Comparison of ENCODE assay signal across 15 cellular contexts in genomic region chr17:28550858-28551257, GRCh38. TPM values are rescaled to one million over a fixed set of nuclear protein-coding genes. Genes with fewer than 3 reads are reported as not detected.
DNase-seq lines count a peak whose midpoint lies in the region; ATAC-seq and TF ChIP-seq lines count a peak whose summit lies in the region.
"Had no signal": no experiment of that assay in that cellular context is flagged by ENCODE, and none has a peak within 500 bp of the region (broad histone marks: within the 10 kb centered on the region; RNA-seq: fewer than 3 reads in every experiment).

No MANE protein-coding gene starts in this region.

- no peak overlapping the region for H3K27ac ChIP-seq in GM23338 (ENCODE audit: low read depth)
- no peak overlapping the region for H3K27ac ChIP-seq in caudate nucleus (ENCODE audit: low read depth, low read length)

- no peak overlapping the region for H2AFZ ChIP-seq in GM23338

- no peaks in the 10 kb centered on the region for H3K27me3 ChIP-seq in GM23338 (ENCODE audit: insufficient read depth)

- no peak for ATAC-seq in GM23338
- ATAC-seq in activated T-helper 17 cell treated with anti-CD3 and anti-CD28 coated beads, Interleukin-2, amount 50 U/mL, for 72 hours (replicated peaks): no peak
- ATAC-seq in mucosa of descending colon: no peak
- ATAC-seq in HG03378 (IDR thresholded peaks at IDR 0.05; ENCODE audit: unreplicated experiment): no peak

- no peaks in the 10 kb centered on the region for H3K9me3 ChIP-seq in mucosa of descending colon

- H3K36me3 ChIP-seq in GM23338 (ENCODE audit: insufficient read depth) (peaks cover 8% of the 10 kb centered on the region; the same call in 1 of the 2 replicates), mucosa of descending colon (ENCODE audit: low read depth) (peaks cover 4% of the 10 kb centered on the region)

- no peak for TF ChIP-seq CTCF in GM23338 (conservative IDR thresholded peaks at IDR 0.05; ENCODE audit: low read depth in 2 of 2)
- TF ChIP-seq CTCF in neural crest cell (conservative IDR thresholded peaks at IDR 0.05): no peak
- no peak for TF ChIP-seq CTCF in mucosa of descending colon (IDR thresholded peaks at IDR 0.05)

- H3K9me3 Mint-ChIP-seq in activated CD4-positive, alpha-beta T cell treated with anti-CD3 and anti-CD28 coated beads, Interleukin-2, amount 10 ng/mL, durations not matched to agents 24 days and 14 days: no peaks in the 10 kb centered on the region
- no peaks in the 10 kb centered on the region; the same call in 2 of the 3 replicates for H3K9me3 Mint-ChIP-seq in GM23338
- no peaks in the 10 kb centered on the region for H3K9me3 Mint-ChIP-seq in activated T-helper 17 cell treated with anti-CD3 and anti-CD28 coated beads, Interleukin-2, amount 50 U/mL, for 72 hours
- no peaks in the 10 kb centered on the region for H3K9me3 Mint-ChIP-seq in neural crest cell

- H3K4me3 ChIP-seq in GM23338 (peak overlapping the region; percentile 92; the same call in 1 of the 2 replicates), mucosa of descending colon (no peak overlapping the region)

- intact Hi-C loops in activated CD4-positive, alpha-beta T cell treated with anti-CD3 and anti-CD28 coated beads, Interleukin-2, amount 10 ng/mL, durations not matched to agents 24 days and 14 days (cut with micrococcal nuclease): loop anchor here (5.0 kb wide), 2 partner anchors 91 to 134 kb away; no protein-coding TSS in a partner anchor
- intact Hi-C loops in mucosa of descending colon (cut with DNase I, micrococcal nuclease): no loop called here

- no peaks in the 10 kb centered on the region for H3K9me2 ChIP-seq in GM23338 (ENCODE audit: insufficient read depth)

- H3K36me3 Mint-ChIP-seq in activated CD4-positive, alpha-beta T cell treated with anti-CD3 and anti-CD28 coated beads, Interleukin-2, amount 10 ng/mL, durations not matched to agents 24 days and 14 days (ENCODE audit: low read depth): peaks cover 36% of the 10 kb centered on the region
- H3K36me3 Mint-ChIP-seq in GM23338 (ENCODE audit: low read depth): peaks cover 15% of the 10 kb centered on the region
- peaks cover 49% of the 10 kb centered on the region for H3K36me3 Mint-ChIP-seq in activated T-helper 17 cell treated with anti-CD3 and anti-CD28 coated beads, Interleukin-2, amount 50 U/mL, for 72 hours (ENCODE audit: low read depth)
- peaks cover 9% of the 10 kb centered on the region for H3K36me3 Mint-ChIP-seq in neural crest cell (ENCODE audit: low read depth)

- no peaks in the 10 kb centered on the region for H3F3A ChIP-seq in GM23338 (replicated peaks; ENCODE audit: low read depth)

- peaks cover 53% of the 10 kb centered on the region for H3K4me1 Mint-ChIP-seq in activated CD4-positive, alpha-beta T cell treated with anti-CD3 and anti-CD28 coated beads, Interleukin-2, amount 10 ng/mL, durations not matched to agents 24 days and 14 days
- H3K4me1 Mint-ChIP-seq in GM23338 (peaks cover 24% of the 10 kb centered on the region), neural crest cell (peaks cover 31% of the 10 kb centered on the region)
- peaks cover 31% of the 10 kb centered on the region for H3K4me1 Mint-ChIP-seq in activated T-helper 17 cell treated with anti-CD3 and anti-CD28 coated beads, Interleukin-2, amount 50 U/mL, for 72 hours

- no peaks in the 10 kb centered on the region for H3K27me3 Mint-ChIP-seq in activated CD4-positive, alpha-beta T cell treated with anti-CD3 and anti-CD28 coated beads, Interleukin-2, amount 10 ng/mL, durations not matched to agents 24 days and 14 days
- peaks cover 18% of the 10 kb centered on the region for H3K27me3 Mint-ChIP-seq in GM23338 (ENCODE audit: insufficient read depth, low read depth, poor library complexity)
- H3K27me3 Mint-ChIP-seq in activated T-helper 17 cell treated with anti-CD3 and anti-CD28 coated beads, Interleukin-2, amount 50 U/mL, for 72 hours: no peaks in the 10 kb centered on the region
- no peaks in the 10 kb centered on the region for H3K27me3 Mint-ChIP-seq in neural crest cell (ENCODE audit: low read depth)

- peak; percentile 65 for DNase-seq in activated CD4-positive, alpha-beta T cell treated with anti-CD3 and anti-CD28 coated beads, Interleukin-2, amount 10 ng/mL, durations not matched to agents 24 days and 14 days
- DNase-seq in activated CD4-positive, alpha-beta T cell treated with anti-CD3 and anti-CD28 coated beads, Interleukin-2, amount 50 U/mL, for 48 hours: no peak
- DNase-seq in GM23338 (ENCODE audit: low spot score): no peak
- DNase-seq in neural crest cell (ENCODE audit: low read depth, low spot score): no peak
- DNase-seq in mucosa of descending colon: no peak
- DNase-seq in caudate nucleus (lab: John Stamatoyannopoulos, UW): no peak
- DNase-seq: ACHN, EL, Kasumi-1, NCI-H2029 treated with DMSO at 0.1 percent for 48 hours had no signal

- H3K4me1 ChIP-seq in GM23338 (ENCODE audit: insufficient read depth) (peaks cover 15% of the 10 kb centered on the region; the same call in 1 of the 2 replicates), mucosa of descending colon (ENCODE audit: low read depth) (peaks cover 14% of the 10 kb centered on the region)

- peak overlapping the region; percentile 96 for H3K4me3 Mint-ChIP-seq in activated CD4-positive, alpha-beta T cell treated with anti-CD3 and anti-CD28 coated beads, Interleukin-2, amount 10 ng/mL, durations not matched to agents 24 days and 14 days
- H3K4me3 Mint-ChIP-seq in GM23338: no peak overlapping the region
- peak overlapping the region; percentile 96 for H3K4me3 Mint-ChIP-seq in activated T-helper 17 cell treated with anti-CD3 and anti-CD28 coated beads, Interleukin-2, amount 50 U/mL, for 72 hours
- H3K4me3 Mint-ChIP-seq in neural crest cell: peak overlapping the region; percentile 90

- no peaks in the 10 kb centered on the region; the same call in 1 of the 2 replicates for H4K20me1 ChIP-seq in GM23338 (replicated peaks; ENCODE audit: insufficient read depth)

- peak overlapping the region; percentile 34 for H3K27ac Mint-ChIP-seq in activated CD4-positive, alpha-beta T cell treated with anti-CD3 and anti-CD28 coated beads, Interleukin-2, amount 10 ng/mL, durations not matched to agents 24 days and 14 days
- no peak overlapping the region for H3K27ac Mint-ChIP-seq in GM23338
- peak overlapping the region; percentile 90 for H3K27ac Mint-ChIP-seq in activated T-helper 17 cell treated with anti-CD3 and anti-CD28 coated beads, Interleukin-2, amount 50 U/mL, for 72 hours
- H3K27ac Mint-ChIP-seq in neural crest cell (ENCODE audit: unreplicated experiment): no peak overlapping the region

- H3K79me2 ChIP-seq in GM23338 (replicated peaks; ENCODE audit: insufficient read depth): peaks cover 8% of the 10 kb centered on the region

- peak overlapping the region; percentile 94 for H3K4me2 ChIP-seq in GM23338

TF ChIP-seq in GM23338, 12 proteins besides CTCF, POLR2A, EP300 and RAD21 (continues in another document):
- no peak for TF ChIP-seq EZH2 (IDR thresholded peaks at IDR 0.05; ENCODE audit: low read depth, unreplicated experiment)
- TF ChIP-seq NANOG (IDR thresholded peaks at IDR 0.05; ENCODE audit: borderline replicate concordance): no peak

RNA-seq across cellular contexts. Expression of gene UNC119, which starts 1.6 kb away (rescaled TPM):
- 59.8 and 60.2 TPM in 2 replicates for total RNA-seq in activated CD4-positive, alpha-beta T cell treated with anti-CD3 and anti-CD28 coated beads, Interleukin-2, amount 10 ng/mL, durations not matched to agents 24 days and 14 days
- 78.4 and 93.5 TPM in 2 replicates for total RNA-seq in GM23338 (2014; rRNA removed; shearing (Covaris generic))
- 36.9 and 39.0 TPM in 2 replicates for polyA plus RNA-seq in GM23338 (2016; fragmentation: Nextera tagmentation; extraction: Ambion mirVana)
- 10 to 100 TPM; 39.1 to 67.7 TPM for total RNA-seq in activated T-helper 17 cell treated with anti-CD3 and anti-CD28 coated beads, Interleukin-2, amount 50 U/mL, for 72 hours
- total RNA-seq in neural crest cell (59.1 and 63.5 TPM in 2 replicates), mucosa of descending colon (10 to 100 TPM; 20.5 to 32.3 (median 23.2) TPM)

RNA-seq across cellular contexts. Expression of gene PIGS, which starts 20.5 kb away (rescaled TPM):
- total RNA-seq in activated CD4-positive, alpha-beta T cell treated with anti-CD3 and anti-CD28 coated beads, Interleukin-2, amount 10 ng/mL, durations not matched to agents 24 days and 14 days: 65.8 and 70.9 TPM in 2 replicates
- 52.1 and 53.2 TPM in 2 replicates for total RNA-seq in GM23338 (2014; rRNA removed; shearing (Covaris generic))
- 15.5 and 16.4 TPM in 2 replicates for polyA plus RNA-seq in GM23338 (2016; fragmentation: Nextera tagmentation; extraction: Ambion mirVana)
- total RNA-seq in activated T-helper 17 cell treated with anti-CD3 and anti-CD28 coated beads, Interleukin-2, amount 50 U/mL, for 72 hours: 10 to 100 TPM; 33.2 to 38.9 TPM
- total RNA-seq in neural crest cell (63.5 and 71.1 TPM in 2 replicates), mucosa of descending colon (100 to 1,000 TPM in 1 of 3 donors, 10 to 100 TPM in 2; 52.2 to 100 (median 88.5) TPM)

RNA-seq across cellular contexts. Expression of gene ALDOC, which starts 25.8 kb away (rescaled TPM):
- 70.2 and 72.9 TPM in 2 replicates for total RNA-seq in activated CD4-positive, alpha-beta T cell treated with anti-CD3 and anti-CD28 coated beads, Interleukin-2, amount 10 ng/mL, durations not matched to agents 24 days and 14 days
- total RNA-seq in GM23338 (2014; rRNA removed; shearing (Covaris generic)): 157 and 183 TPM in 2 replicates
- polyA plus RNA-seq in GM23338 (2016; fragmentation: Nextera tagmentation; extraction: Ambion mirVana): 33.3 and 33.5 TPM in 2 replicates
- 100 to 1,000 TPM in 1 of 2 donors, 10 to 100 TPM in 1; 55.0 to 335 TPM for total RNA-seq in activated T-helper 17 cell treated with anti-CD3 and anti-CD28 coated beads, Interleukin-2, amount 50 U/mL, for 72 hours
- total RNA-seq in neural crest cell (16.1 and 22.2 TPM in 2 replicates), mucosa of descending colon (10 to 100 TPM; 15.3 to 25.4 (median 19.7) TPM)

RNA-seq across cellular contexts. Expression of gene FOXN1, which starts 44.7 kb away (rescaled TPM):
- total RNA-seq in activated CD4-positive, alpha-beta T cell treated with anti-CD3 and anti-CD28 coated beads, Interleukin-2, amount 10 ng/mL, durations not matched to agents 24 days and 14 days: not detected in 2 replicates
- not detected in 2 replicates for total RNA-seq in GM23338 (2014; rRNA removed; shearing (Covaris generic))
- not detected in 2 replicates for polyA plus RNA-seq in GM23338 (2016; fragmentation: Nextera tagmentation; extraction: Ambion mirVana)
- not detected for total RNA-seq in activated T-helper 17 cell treated with anti-CD3 and anti-CD28 coated beads, Interleukin-2, amount 50 U/mL, for 72 hours
- total RNA-seq in neural crest cell (not detected in 2 replicates), mucosa of descending colon (under 1 TPM in 2 of 3 donors, not detected in 1; 0.46 to 0.69 TPM)
- total RNA-seq: activated CD8-positive, alpha-beta memory T cell treated with anti-CD3 and anti-CD28 coated beads for 36 hours; astrocyte; glomerular endothelial cell had no signal

RNA-seq across cellular contexts. Expression of gene SPAG5, which starts 48.0 kb away (rescaled TPM):
- total RNA-seq in activated CD4-positive, alpha-beta T cell treated with anti-CD3 and anti-CD28 coated beads, Interleukin-2, amount 10 ng/mL, durations not matched to agents 24 days and 14 days: 89.6 and 91.3 TPM in 2 replicates
- total RNA-seq in GM23338 (2014; rRNA removed; shearing (Covaris generic)): 87.3 and 99.6 TPM in 2 replicates
- polyA plus RNA-seq in GM23338 (2016; fragmentation: Nextera tagmentation; extraction: Ambion mirVana): 99.3 and 104 TPM in 2 replicates
- total RNA-seq in activated T-helper 17 cell treated with anti-CD3 and anti-CD28 coated beads, Interleukin-2, amount 50 U/mL, for 72 hours: 100 to 1,000 TPM; 140 to 195 TPM
- 147 and 151 TPM in 2 replicates for total RNA-seq in neural crest cell
- total RNA-seq in mucosa of descending colon: 10 to 100 TPM in 2 of 3 donors, 1 to 10 TPM in 1; 7.2 to 30.3 (median 15.1) TPM

Comparison
In these comparisons a context has a peak if more than half of its experiments do, and no peak if none do; other contexts are left out.
1. H3K27ac Mint-ChIP-seq: peak in activated CD4-positive, alpha-beta T cell treated with anti-CD3 and anti-CD28 coated beads, Interleukin-2, amount 10 ng/mL, durations not matched to agents 24 days and 14 days (single experiment) and activated T-helper 17 cell treated with anti-CD3 and anti-CD28 coated beads, Interleukin-2, amount 50 U/mL, for 72 hours (single experiment); none in GM23338 (single experiment) and neural crest cell (single experiment).